ENCODE assay signal across 1 cellular context in genomic region chr14:53956427-53957201, GRCh38.
TF ChIP-seq lines count a peak whose summit lies in the region.

Gene BMP4, minus strand, starts transcription at chr14:53956825. Its CDS starts 4,603 bp downstream, at chr14:53952222.

TF ChIP-seq in HepG2, 621 proteins besides CTCF, POLR2A, EP300 and RAD21 (continued from another document and continues in another):
- TF ChIP-seq ZNF687 (CRISPR knock-in tag; IDR thresholded peaks at IDR 0.05) = peak; percentile 99
- no peak for TF ChIP-seq RFX1 (IDR thresholded peaks at IDR 0.05)
- TF ChIP-seq RBAK (CRISPR knock-in tag; IDR thresholded peaks at IDR 0.05) = no peak
- no peak for TF ChIP-seq ZBTB39 (CRISPR knock-in tag; IDR thresholded peaks at IDR 0.05)
- TF ChIP-seq PPARG (CRISPR knock-in tag; conservative IDR thresholded peaks at IDR 0.05) = peak; percentile 18; the same call in 1 of the 2 replicates
- peak; percentile 85; the same call in 1 of the 2 replicates for TF ChIP-seq ZSCAN9 (CRISPR knock-in tag; IDR thresholded peaks at IDR 0.05; ENCODE audit: borderline replicate concordance)
- no peak for TF ChIP-seq TP53 (CRISPR knock-in tag; conservative IDR thresholded peaks at IDR 0.05)
- 0 out of 2 replicates have a peak, but pooled peaks have one; percentile 28 for TF ChIP-seq GABPA (IDR thresholded peaks at IDR 0.05; ENCODE audit: low read depth, low read length)
- peak; percentile 57 for TF ChIP-seq GABPA (CRISPR knock-in tag; IDR thresholded peaks at IDR 0.05; ENCODE audit: low read depth)
- TF ChIP-seq PCBP1 (IDR thresholded peaks at IDR 0.05; ENCODE audit: borderline replicate concordance, low read depth, low read length) = 0 out of 2 replicates have a peak, but pooled peaks have one; percentile 64
- TF ChIP-seq AKAP8 (CRISPR knock-in tag; IDR thresholded peaks at IDR 0.05) = peak; percentile 38; the same call in 1 of the 2 replicates
- TF ChIP-seq CEBPZ (IDR thresholded peaks at IDR 0.05; ENCODE audit: low read length) = no peak
- TF ChIP-seq ZNF746 (CRISPR knock-in tag; IDR thresholded peaks at IDR 0.05) = peak; percentile 88; the same call in 1 of the 2 replicates
- TF ChIP-seq ZNF674 (CRISPR knock-in tag; IDR thresholded peaks at IDR 0.05; ENCODE audit: low read depth) = no peak
- peak; percentile 41; the same call in 1 of the 2 replicates for TF ChIP-seq BHLHE40 (IDR thresholded peaks at IDR 0.05; ENCODE audit: low read length)
- no peak for TF ChIP-seq POLR2AphosphoS2 (IDR thresholded peaks at IDR 0.05; ENCODE audit: low read depth, low read length)
- peak; percentile 75; the same call in 1 of the 2 replicates for TF ChIP-seq ZNF580 (CRISPR knock-in tag; IDR thresholded peaks at IDR 0.05; ENCODE audit: borderline replicate concordance, low read depth)
- no peak for TF ChIP-seq ZBTB3 (CRISPR knock-in tag; IDR thresholded peaks at IDR 0.05; ENCODE audit: borderline replicate concordance, low read depth)
- no peak for TF ChIP-seq FOSL1 (CRISPR knock-in tag; IDR thresholded peaks at IDR 0.05; ENCODE audit: borderline replicate concordance)
- 0 out of 2 replicates have a peak, but pooled peaks have one; percentile 67 for TF ChIP-seq ZNF773 (CRISPR knock-in tag; IDR thresholded peaks at IDR 0.05; ENCODE audit: borderline replicate concordance)
- TF ChIP-seq SNRNP70 (IDR thresholded peaks at IDR 0.05; ENCODE audit: low read depth, low read length) = no peak
- no peak for TF ChIP-seq FOXM1 (CRISPR knock-in tag; IDR thresholded peaks at IDR 0.05)
- TF ChIP-seq KDM3A (CRISPR knock-in tag; IDR thresholded peaks at IDR 0.05; ENCODE audit: low read depth) = peak; percentile 81; the same call in 1 of the 2 replicates
- no peak for TF ChIP-seq ZNF407 (CRISPR knock-in tag; IDR thresholded peaks at IDR 0.05; ENCODE audit: not compliant biosample characterization)
- no peak for TF ChIP-seq ZNF160 (CRISPR knock-in tag; IDR thresholded peaks at IDR 0.05)
- no peak for TF ChIP-seq ZNF577 (CRISPR knock-in tag; IDR thresholded peaks at IDR 0.05; ENCODE audit: borderline replicate concordance, low read depth)
- TF ChIP-seq ADNP (CRISPR knock-in tag; IDR thresholded peaks at IDR 0.05) = 0 out of 2 replicates have a peak, but pooled peaks have one; percentile 33
- TF ChIP-seq POGK (CRISPR knock-in tag; conservative IDR thresholded peaks at IDR 0.05) = peak; percentile 86
- 0 out of 2 replicates have a peak, but pooled peaks have one; percentile 21 for TF ChIP-seq CREM (IDR thresholded peaks at IDR 0.05)
- no peak for TF ChIP-seq CREM (CRISPR knock-in tag; IDR thresholded peaks at IDR 0.05)
- no peak for TF ChIP-seq USF2 (IDR thresholded peaks at IDR 0.05; ENCODE audit: low read depth, low read length)
- TF ChIP-seq USF2 (CRISPR knock-in tag; IDR thresholded peaks at IDR 0.05; ENCODE audit: borderline replicate concordance) = no peak
- no peak for TF ChIP-seq SOX13 (IDR thresholded peaks at IDR 0.05)
- peak in 1 of 2 experiments; percentile 66; a peak in 1 of 4 replicates for TF ChIP-seq SOX13 (CRISPR knock-in tag; conservative IDR thresholded peaks at IDR 0.05 in 1 of 2, IDR thresholded peaks at IDR 0.05 in 1 of 2)
